Comparison of ENCODE assay signal across 8 cellular contexts in the genomic region with DNA sequence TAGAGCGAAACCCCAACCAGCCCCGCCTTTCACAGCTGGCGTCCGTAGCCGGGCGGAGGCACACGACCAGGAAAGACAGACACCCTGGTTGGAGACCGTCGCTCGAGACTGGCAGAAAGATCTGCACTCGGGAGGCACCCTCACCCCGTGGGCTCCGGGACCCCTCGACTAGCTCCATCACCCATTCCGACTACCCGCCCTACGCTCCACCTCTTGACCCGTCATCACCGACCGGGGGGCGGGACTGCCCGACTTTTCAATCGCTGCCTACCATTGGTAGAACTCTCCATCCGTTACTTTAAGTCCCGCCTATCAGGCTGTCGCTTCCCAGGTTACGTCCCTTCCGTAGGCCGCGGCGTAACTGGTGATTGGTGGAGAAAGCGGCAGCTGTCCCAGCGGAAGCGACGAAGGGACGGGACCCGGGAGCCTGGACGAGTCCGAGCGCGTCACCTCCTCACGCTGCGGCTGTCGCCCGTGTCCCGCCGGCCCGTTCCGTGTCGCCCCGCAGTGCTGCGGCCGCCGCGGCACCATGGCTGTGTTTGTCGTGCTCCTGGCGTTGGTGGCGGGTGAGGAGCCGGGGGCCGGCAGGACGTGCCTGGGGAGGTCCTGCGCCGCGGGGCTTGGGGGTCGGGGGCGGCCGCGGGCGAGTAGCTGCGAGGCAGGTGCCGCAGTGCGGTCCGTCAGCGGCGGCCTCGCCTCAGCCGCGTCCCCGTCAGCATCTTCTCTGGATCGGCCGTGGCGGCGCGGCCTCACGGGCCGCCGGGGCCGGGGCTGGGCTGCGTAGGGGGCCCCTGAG. TPM values are rescaled to one million over a fixed set of nuclear protein-coding genes. Genes with fewer than 3 reads are reported as not detected.
DNase-seq lines count a peak whose midpoint lies in the region; ATAC-seq and TF ChIP-seq lines count a peak whose summit lies in the region.

A gene with protein sequence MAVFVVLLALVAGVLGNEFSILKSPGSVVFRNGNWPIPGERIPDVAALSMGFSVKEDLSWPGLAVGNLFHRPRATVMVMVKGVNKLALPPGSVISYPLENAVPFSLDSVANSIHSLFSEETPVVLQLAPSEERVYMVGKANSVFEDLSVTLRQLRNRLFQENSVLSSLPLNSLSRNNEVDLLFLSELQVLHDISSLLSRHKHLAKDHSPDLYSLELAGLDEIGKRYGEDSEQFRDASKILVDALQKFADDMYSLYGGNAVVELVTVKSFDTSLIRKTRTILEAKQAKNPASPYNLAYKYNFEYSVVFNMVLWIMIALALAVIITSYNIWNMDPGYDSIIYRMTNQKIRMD (plus strand): TSS at position 434 of the 796 bp plus-strand sequence. CDS start 96 bp downstream, at position 530.

- TF ChIP-seq POLR2A in GM18505 (IDR thresholded peaks at IDR 0.05; ENCODE audit: borderline replicate concordance, extremely low read depth, insufficient read depth, insufficient read length), result peak; percentile 67

- ATAC-seq in GM18505 (IDR thresholded peaks at IDR 0.05; ENCODE audit: unreplicated experiment), result peak; percentile 92
- ATAC-seq in HG02973 (IDR thresholded peaks at IDR 0.05; ENCODE audit: unreplicated experiment), result peak; percentile 93
- ATAC-seq in aorta (ENCODE audit: low FRiP score), result peak; percentile 97

- in situ Hi-C loops in astrocyte of the cerebellum (cut with HindIII; ENCODE audit: low sequenced_read_pairs), result no loop called here

- H3K4me3 ChIP-seq in astrocyte of the cerebellum (ENCODE audit: low read depth, low read length), result peak within 1 kb of the TSS; percentile 69
- peak within 1 kb of the TSS; percentile 72 for H3K4me3 ChIP-seq in rectal smooth muscle tissue (ENCODE audit: low read length)
- peak within 1 kb of the TSS; percentile 53 to 79 for H3K4me3 ChIP-seq in aorta (ENCODE audit: low read length in 2 of 2)

- H3K9ac ChIP-seq in rectal smooth muscle tissue (ENCODE audit: low read length), result no peak within 1 kb of the TSS

- DNase-seq in NCI-H2029 (lab: John Stamatoyannopoulos, UW) (peak; percentile 88), T-helper 22 cell (ENCODE audit: low read depth) (peak; percentile 86), astrocyte of the cerebellum (ENCODE audit: low read depth) (peak; percentile 79), hepatic stellate cell (ENCODE audit: low spot score) (peak; percentile 88), aorta (peak; percentile 94 to 96)

- 1 to 23% methylated on average over 69 to 89 of the region's 89 CpGs for WGBS in aorta, 2 donors

- TF ChIP-seq CTCF in astrocyte of the cerebellum (IDR thresholded peaks at IDR 0.05; ENCODE audit: low read depth, low read length, missing control alignments), result no peak

- H3K27me3 ChIP-seq in rectal smooth muscle tissue (ENCODE audit: control insufficient read depth, insufficient read depth, low read length) (peaks cover 3% of the 10 kb centered on the region), aorta (ENCODE audit: control insufficient read depth in 1 of 2, insufficient read depth in 2 of 2, low read length in 1 of 2) (no peaks in the 10 kb centered on the region)

- H3K4me1 ChIP-seq in rectal smooth muscle tissue (ENCODE audit: control insufficient read depth, insufficient read depth, low read length), result no peaks in the 10 kb centered on the region
- no peaks in the 10 kb centered on the region for H3K4me1 ChIP-seq in aorta (ENCODE audit: control insufficient read depth in 1 of 2, insufficient read depth in 2 of 2, low read length in 2 of 2)

- intact Hi-C loops in aorta (cut with DNase I), result no loop called here

- peak within 1 kb of the TSS; percentile 84 for H3K27ac ChIP-seq in rectal smooth muscle tissue (ENCODE audit: low read depth, low read length)
- H3K27ac ChIP-seq in aorta (ENCODE audit: low read depth in 1 of 2, low read length in 2 of 2), result peak within 1 kb of the TSS; percentile 29 to 89

- H3K36me3 ChIP-seq in rectal smooth muscle tissue (ENCODE audit: control insufficient read depth, insufficient read depth, low read length), result no peaks in the 10 kb centered on the region
- no peaks in the 10 kb centered on the region for H3K36me3 ChIP-seq in aorta (ENCODE audit: control insufficient read depth in 1 of 2, insufficient read depth in 2 of 2, low read length in 1 of 2)

- H3K9me3 ChIP-seq in aorta (ENCODE audit: control insufficient read depth, low read length), result no peaks in the 10 kb centered on the region

RNA-seq across cellular contexts. Expression of the gene that starts here (rescaled TPM):
- total RNA-seq in aorta, result 100 to 1,000 TPM; 117 to 127 TPM
- polyA plus RNA-seq in aorta, result 100 to 1,000 TPM; 103 to 145 TPM

Comparison
In these comparisons a context has a peak if more than half of its experiments do, and no peak if none do; other contexts are left out.
1. Peak in every context shown above with its lines: DNase-seq, ATAC-seq, H3K4me3 ChIP-seq and H3K27ac ChIP-seq.